ENCODE assay signal across 15 cellular contexts in the genomic region with DNA sequence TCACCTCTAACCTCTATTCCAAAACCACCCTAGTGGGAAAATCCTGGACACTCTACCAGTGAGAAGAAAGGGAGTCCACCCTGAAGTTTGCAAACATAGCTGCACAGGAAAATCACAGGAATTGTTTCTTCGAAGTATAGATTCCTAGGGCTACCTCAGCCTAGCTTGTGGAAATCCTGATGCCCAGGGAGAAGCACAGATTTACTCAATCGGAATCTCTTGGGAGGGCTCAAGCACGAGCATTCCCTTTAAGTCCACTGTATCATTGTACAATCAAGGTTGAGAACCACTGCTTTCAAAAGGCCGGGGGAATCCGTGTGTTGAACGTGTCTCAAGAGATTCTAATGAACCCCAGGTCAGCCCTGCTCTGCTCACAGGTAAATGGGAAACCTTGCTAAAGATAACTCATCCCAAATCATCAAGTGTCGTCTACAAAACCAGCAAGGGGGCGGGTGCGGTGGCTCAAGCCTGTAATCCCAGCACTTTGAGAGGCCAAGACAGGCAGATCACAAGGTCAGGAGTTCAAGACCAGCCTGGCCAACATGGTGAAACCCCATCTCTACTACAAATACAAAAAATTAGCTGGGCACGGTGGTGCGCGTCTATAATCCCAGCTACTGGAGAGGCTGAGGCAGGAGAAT. TPM values are rescaled to one million over a fixed set of nuclear protein-coding genes. Genes with fewer than 3 reads are reported as not detected.
DNase-seq lines count a peak whose midpoint lies in the region; ATAC-seq, FAIRE-seq and TF ChIP-seq lines count a peak whose summit lies in the region.
"Had no signal": no experiment of that assay in that cellular context is flagged by ENCODE, and none has a peak within 500 bp of the region (broad histone marks: within the 10 kb centered on the region; RNA-seq: fewer than 3 reads in every experiment).

No MANE protein-coding gene starts in this region.

- ATAC-seq in HG03280 (IDR thresholded peaks at IDR 0.05; ENCODE audit: unreplicated experiment): no peak
- ATAC-seq: GM12878 had no signal

- CTCF ChIA-PET in RWPE1 (lab: Yijun Ruan, JAX): interaction anchor here (1.5 to 3.0 kb wide), 2 partner anchors 80 to 81 kb away, joined by 6 to 20 read pairs; no protein-coding TSS in a partner anchor

- no peaks in the 10 kb centered on the region for H3K36me3 ChIP-seq in subcutaneous abdominal adipose tissue (ENCODE audit: control insufficient read depth in 5 of 5, insufficient read depth in 5 of 5, low read length in 5 of 5)

- no peak overlapping the region for H3K9ac ChIP-seq in subcutaneous abdominal adipose tissue (ENCODE audit: low read length in 5 of 5)

- TF ChIP-seq CTCF in RWPE1 (conservative IDR thresholded peaks at IDR 0.05; ENCODE audit: low read depth) (no peak), endothelial cell (IDR thresholded peaks at IDR 0.05; ENCODE audit: unreplicated experiment) (no peak), neural crest cell (conservative IDR thresholded peaks at IDR 0.05) (no peak)

- peaks cover 11 to 53% (median 40%) of the 10 kb centered on the region in 5 donors for H3K4me1 ChIP-seq in subcutaneous abdominal adipose tissue (ENCODE audit: control insufficient read depth in 5 of 5, insufficient read depth in 5 of 5, low read length in 5 of 5)

- H3K27ac ChIP-seq in RWPE1 (peak overlapping the region; percentile 33; the same call in 1 of the 2 replicates), subcutaneous abdominal adipose tissue (ENCODE audit: low read depth, low read length) (peak overlapping the region; percentile 10)

- no peak for TF ChIP-seq POLR2A in GM12891 (IDR thresholded peaks at IDR 0.05; ENCODE audit: low read depth, low read length)

- H3K27me3 Mint-ChIP-seq in endothelial cell (ENCODE audit: unreplicated experiment): peaks cover 10% of the 10 kb centered on the region
- H3K27me3 Mint-ChIP-seq in neural crest cell (ENCODE audit: low read depth): peaks cover 42% of the 10 kb centered on the region

- POLR2A ChIA-PET in RWPE1 (lab: Yijun Ruan, JAX; ENCODE audit: low non-redundant PET): interaction anchor here (0.6 kb wide), 1 partner anchor 50 kb away, joined by 3 read pairs; no protein-coding TSS in a partner anchor

- H3K4me3 Mint-ChIP-seq in endothelial cell (ENCODE audit: unreplicated experiment): no peak overlapping the region
- H3K4me3 Mint-ChIP-seq in neural crest cell: peak overlapping the region; percentile 27

- H3K36me3 Mint-ChIP-seq in endothelial cell (ENCODE audit: low read depth, unreplicated experiment) (peaks cover 6% of the 10 kb centered on the region), neural crest cell (ENCODE audit: low read depth) (no peaks in the 10 kb centered on the region)

- no peak overlapping the region for H3K4me3 ChIP-seq in subcutaneous abdominal adipose tissue (ENCODE audit: low read depth in 1 of 5, low read length in 5 of 5)
- H3K4me3 ChIP-seq: GM12878 had no signal

- H3K27ac Mint-ChIP-seq in endothelial cell (ENCODE audit: unreplicated experiment): peak overlapping the region; percentile 16
- no peak overlapping the region for H3K27ac Mint-ChIP-seq in neural crest cell (ENCODE audit: unreplicated experiment)

- H3K9me3 Mint-ChIP-seq in endothelial cell (ENCODE audit: unreplicated experiment) (no peaks in the 10 kb centered on the region), neural crest cell (no peaks in the 10 kb centered on the region)
- H3K9me3 Mint-ChIP-seq: CD14-positive monocyte had no signal

- peaks cover 0 to 4% (median 0%) of the 10 kb centered on the region in 5 donors for H3K27me3 ChIP-seq in subcutaneous abdominal adipose tissue (ENCODE audit: control insufficient read depth in 5 of 5, insufficient read depth in 4 of 5, low read length in 5 of 5)

- H3K4me1 Mint-ChIP-seq in endothelial cell (ENCODE audit: unreplicated experiment) (peaks cover 48% of the 10 kb centered on the region), neural crest cell (peaks cover 29% of the 10 kb centered on the region)

- DNase-seq in RWPE1 (ENCODE audit: low spot score): no peak
- no peak for DNase-seq in endothelial cell (ENCODE audit: low spot score)
- no peak for DNase-seq in neural crest cell (ENCODE audit: low read depth, low spot score)
- DNase-seq in NCI-H748 (lab: John Stamatoyannopoulos, UW; ENCODE audit: unreplicated experiment): no peak
- DNase-seq in stimulated activated CD4-positive, alpha-beta T cell treated with anti-CD3 and anti-CD28 coated beads, Interleukin-4, amount 100 ng/mL, for 4 hours: no peak
- no peak for DNase-seq in GM12891 (ENCODE audit: insufficient read length, low spot score)
- DNase-seq: COR-L47, MM.1S, NCI-H187 treated with DMSO at 0.1 percent for 48 hours, NCI-H748 treated with DMSO at 0.1 percent for 48 hours, SHP77 had no signal

- H3K9me3 ChIP-seq in subcutaneous abdominal adipose tissue (ENCODE audit: control insufficient read depth in 5 of 5, low read length in 5 of 5): no peaks in the 10 kb centered on the region

- FAIRE-seq in GM12891 (lab: Jason Lieb, UNC): no peak

TF ChIP-seq in GM12891, 5 proteins besides CTCF, POLR2A, EP300 and RAD21:
- no peak for TF ChIP-seq POU2F2 (IDR thresholded peaks at IDR 0.05; ENCODE audit: low read depth, low read length)
- TF ChIP-seq POLR2AphosphoS5 (IDR thresholded peaks at IDR 0.05; ENCODE audit: low read depth, low read length): no peak
- TF ChIP-seq TAF1 (IDR thresholded peaks at IDR 0.05; ENCODE audit: low read depth, low read length): no peak
- no peak for TF ChIP-seq SPI1 (IDR thresholded peaks at IDR 0.05; ENCODE audit: low read depth, low read length)
- no peak for TF ChIP-seq PAX5 (IDR thresholded peaks at IDR 0.05; ENCODE audit: insufficient read depth, low read length, severe bottlenecking)

RNA-seq across cellular contexts. Expression of gene PLEKHG6, which starts 34.1 kb away (rescaled TPM):
- total RNA-seq in endothelial cell (ENCODE audit: unreplicated experiment) (1.9 TPM), neural crest cell (0.47 and 0.55 TPM in 2 replicates)
- 3.2 TPM for polyA plus RNA-seq in GM12891 (2012; ENCODE audit: low read depth, missing spikeins)
- polyA plus RNA-seq: CD14-positive monocyte had no signal
